In genomic region chr6:1526689-1527088, GRCh38 we compare ENCODE assay signal across 13 cellular contexts.
A peak's percentile ranks its signal among the peaks of the same experiment; 100 is the strongest.
DNase-seq lines count a peak whose midpoint lies in the region; ATAC-seq and TF ChIP-seq lines count a peak whose summit lies in the region.
"Had no signal": no experiment of that assay in that cellular context is flagged by ENCODE, and none has a peak within 500 bp of the region (broad histone marks: within the 10 kb centered on the region; RNA-seq: fewer than 3 reads in every experiment).

No MANE protein-coding gene starts in this region.

- no peaks in the 10 kb centered on the region for H3K9me3 ChIP-seq in CD8-positive, alpha-beta memory T cell (ENCODE audit: low read length)
- H3K9me3 ChIP-seq in psoas muscle: no peaks in the 10 kb centered on the region
- H3K9me3 ChIP-seq: Peyer's patch, upper lobe of left lung had no signal

- WGBS in psoas muscle, 3 donors: 14 to 22% (median 16%) methylated on average over 8 of the region's 8 CpGs

- intact Hi-C loops in activated CD4-positive, alpha-beta memory T cell treated with anti-CD3 and anti-CD28 coated beads for 36 hours (cut with micrococcal nuclease): loop anchor here (10.0 kb wide), 1 partner anchor 78 kb away; the partner anchor contains the start of gene FOXC1
- intact Hi-C loops in left cardiac atrium (cut with DNase I) (no loop called here), psoas muscle (cut with DNase I) (no loop called here)

- peak; percentile 6 to 67 for ATAC-seq in left cardiac atrium
- ATAC-seq in psoas muscle: peak in 3 of 4 donors; percentile 63 to 76 (median 73)
- no peak for ATAC-seq in HG03045 (IDR thresholded peaks at IDR 0.05; ENCODE audit: unreplicated experiment)

- H3K4me3 Mint-ChIP-seq in CD8-positive, alpha-beta memory T cell: peak overlapping the region in 4 of 7 donors; percentile 15 to 51 (median 30)
- no peak overlapping the region for H3K4me3 Mint-ChIP-seq in activated CD4-positive, alpha-beta memory T cell treated with anti-CD3 and anti-CD28 coated beads for 36 hours
- H3K4me3 Mint-ChIP-seq: endodermal cell, nephron progenitor cell had no signal

- CTCF ChIA-PET in CD8-positive, alpha-beta memory T cell (lab: Charles Lee): interaction anchor here (1.1 to 1.4 kb wide), 2 partner anchors 26 to 28 kb away, joined by 3 read pairs; no protein-coding TSS in a partner anchor
- CTCF ChIA-PET in activated CD4-positive, alpha-beta memory T cell treated with anti-CD3 and anti-CD28 coated beads for 36 hours (lab: Charles Lee): interaction anchor here (0.6 to 5.3 kb wide), 4 partner anchors 9 to 1357 kb away, joined by 3 to 81 read pairs (median 7); no protein-coding TSS in a partner anchor

- no peaks in the 10 kb centered on the region for H3K36me3 ChIP-seq in CD8-positive, alpha-beta memory T cell (ENCODE audit: insufficient read depth, low read length)
- no peaks in the 10 kb centered on the region for H3K36me3 ChIP-seq in psoas muscle (ENCODE audit: insufficient read depth in 1 of 2, low read depth in 1 of 2)
- H3K36me3 ChIP-seq: Peyer's patch, upper lobe of left lung had no signal

- H3K4me1 ChIP-seq in CD8-positive, alpha-beta memory T cell (ENCODE audit: insufficient read depth, low read length): peaks cover 70% of the 10 kb centered on the region
- peaks cover 20% of the 10 kb centered on the region for H3K4me1 ChIP-seq in psoas muscle

- H3K9me3 Mint-ChIP-seq in CD8-positive, alpha-beta memory T cell: peaks cover 0 to 4% (median 0%) of the 10 kb centered on the region in 5 donors
- no peaks in the 10 kb centered on the region for H3K9me3 Mint-ChIP-seq in activated CD4-positive, alpha-beta memory T cell treated with anti-CD3 and anti-CD28 coated beads for 36 hours

- no peak overlapping the region for H3K27ac ChIP-seq in CD8-positive, alpha-beta memory T cell (ENCODE audit: low read depth, low read length)
- H3K27ac ChIP-seq in psoas muscle: peak overlapping the region; percentile 46

- H3K27ac Mint-ChIP-seq in CD8-positive, alpha-beta memory T cell: peak overlapping the region in 3 of 8 donors; percentile 26 to 68 (median 62)
- H3K27ac Mint-ChIP-seq in activated CD4-positive, alpha-beta memory T cell treated with anti-CD3 and anti-CD28 coated beads for 36 hours: peak overlapping the region; percentile 20
- H3K27ac Mint-ChIP-seq: endodermal cell had no signal

- no peak for TF ChIP-seq CTCF in psoas muscle (IDR thresholded peaks at IDR 0.05)

- POLR2A ChIA-PET in CD8-positive, alpha-beta memory T cell (lab: Charles Lee): no interaction called here
- POLR2A ChIA-PET in activated CD4-positive, alpha-beta memory T cell treated with anti-CD3 and anti-CD28 coated beads for 36 hours (lab: Charles Lee): interaction anchor here (2.0 kb wide), 1 partner anchor 26 kb away, joined by 5 read pairs; no protein-coding TSS in a partner anchor

- H3K27me3 Mint-ChIP-seq in CD8-positive, alpha-beta memory T cell: peaks cover 0 to 18% of the 10 kb centered on the region in 2 donors
- H3K27me3 Mint-ChIP-seq in activated CD4-positive, alpha-beta memory T cell treated with anti-CD3 and anti-CD28 coated beads for 36 hours: peaks cover 7% of the 10 kb centered on the region

- no peaks in the 10 kb centered on the region for H3K27me3 ChIP-seq in CD8-positive, alpha-beta memory T cell (ENCODE audit: insufficient read depth, low read length, poor library complexity, severe bottlenecking)
- peaks cover 0 to 11% (median 9%) of the 10 kb centered on the region in 3 donors for H3K27me3 ChIP-seq in psoas muscle (ENCODE audit: insufficient read depth in 3 of 3, low read length in 2 of 3)
- H3K27me3 ChIP-seq: Peyer's patch, upper lobe of left lung had no signal

- no peaks in the 10 kb centered on the region for H3K36me3 Mint-ChIP-seq in CD8-positive, alpha-beta memory T cell
- H3K36me3 Mint-ChIP-seq in activated CD4-positive, alpha-beta memory T cell treated with anti-CD3 and anti-CD28 coated beads for 36 hours: no peaks in the 10 kb centered on the region

- DNase-seq in CD8-positive, alpha-beta memory T cell: no peak
- peak; percentile 11 for DNase-seq in activated CD4-positive, alpha-beta memory T cell treated with anti-CD3 and anti-CD28 coated beads for 36 hours
- DNase-seq in left cardiac atrium: no peak
- no peak for DNase-seq in psoas muscle
- no peak for DNase-seq in activated CD4-positive, CD25-positive, alpha-beta regulatory T cell (lab: John Stamatoyannopoulos, UW)
- DNase-seq in RKO (ENCODE audit: low spot score): no peak
- DNase-seq in DMS153 (lab: John Stamatoyannopoulos, UW): no peak
- DNase-seq: NCI-H226 had no signal

- H3K4me3 ChIP-seq in CD8-positive, alpha-beta memory T cell (ENCODE audit: low read length): no peak overlapping the region
- peak overlapping the region; percentile 30 for H3K4me3 ChIP-seq in psoas muscle
- H3K4me3 ChIP-seq: Peyer's patch, upper lobe of left lung had no signal

- peaks cover 28 to 52% (median 51%) of the 10 kb centered on the region in 3 donors for H3K4me1 Mint-ChIP-seq in CD8-positive, alpha-beta memory T cell
- H3K4me1 Mint-ChIP-seq in activated CD4-positive, alpha-beta memory T cell treated with anti-CD3 and anti-CD28 coated beads for 36 hours (ENCODE audit: low read depth): peaks cover 48% of the 10 kb centered on the region
